Comparison of ENCODE assay signal across 14 cellular contexts in genomic region chr16:13171313-13171712, GRCh38.
DNase-seq lines count a peak whose midpoint lies in the region; ATAC-seq and TF ChIP-seq lines count a peak whose summit lies in the region.
"Had no signal": no experiment of that assay in that cellular context is flagged by ENCODE, and none has a peak within 500 bp of the region (broad histone marks: within the 10 kb centered on the region; RNA-seq: fewer than 3 reads in every experiment).

No MANE protein-coding gene starts in this region.

- H4K8ac ChIP-seq in H9 (replicated peaks; ENCODE audit: insufficient read length, low read depth, low read length): no peak overlapping the region
- no peak overlapping the region for H4K8ac ChIP-seq in neuronal stem cell (ENCODE audit: low read depth, low read length)

- H3K4me1 ChIP-seq in H9 (ENCODE audit: insufficient read depth, low read length) (peaks cover 14% of the 10 kb centered on the region; the same call in 1 of the 2 replicates), neuronal stem cell (ENCODE audit: control insufficient read depth in 2 of 2, insufficient read depth in 1 of 2, low read depth in 1 of 2, low read length in 2 of 2) (peaks cover 0 to 10% of the 10 kb centered on the region in 2 donors)
- H3K4me1 ChIP-seq: BLaER1 treated with 17β-estradiol and CSF1 and Interleukin-3, amounts not matched to agents 10 nM and 100 nM had no signal

- peaks cover 30 to 43% of the 10 kb centered on the region in 2 experiments for H3K4me1 Mint-ChIP-seq in H9
- H3K4me1 Mint-ChIP-seq: CD4-positive, CD25-positive, alpha-beta regulatory T cell had no signal

- no CpG with 5 or more reads among the region's 4 CpGs for WGBS in H9 (ENCODE audit: extremely low coverage, insufficient read length, low lambda C conversion rate)
- WGBS in neuronal stem cell (ENCODE audit: extremely low coverage in 2 of 2, insufficient read length in 2 of 2, insufficient replicate concordance in 1 of 2), 2 donors: no CpG with 5 or more reads among the region's 4 CpGs

- peak; percentile 52 for DNase-seq in H9
- peak in 41 of 61 donors; percentile 4 to 85 (median 35) for DNase-seq in caudate nucleus (lab: John Stamatoyannopoulos, UW)
- DNase-seq in iPS-NIHi11 (ENCODE audit: low spot score): peak; percentile 34
- peak; percentile 12 for DNase-seq in neuronal stem cell (ENCODE audit: low spot score)
- DNase-seq in foreskin fibroblast: no peak
- DNase-seq in NAMALWA (ENCODE audit: low spot score): no peak
- DNase-seq: ACHN; CD4-positive, CD25-positive, alpha-beta regulatory T cell; DMS53; GF-D8 had no signal

- H2AK5ac ChIP-seq in H9 (ENCODE audit: insufficient read length, low read length): no peak overlapping the region
- H2AK5ac ChIP-seq in neuronal stem cell (ENCODE audit: low read depth, low read length): no peak overlapping the region

- H3K14ac ChIP-seq in H9 (ENCODE audit: insufficient read depth, low read length) (no peak overlapping the region), neuronal stem cell (ENCODE audit: low read length) (no peak overlapping the region)

- H4K20me1 ChIP-seq in H9 (ENCODE audit: control insufficient read depth, insufficient read depth, insufficient read length): no peaks in the 10 kb centered on the region
- H4K20me1 ChIP-seq: BLaER1 treated with 17β-estradiol and CSF1 and Interleukin-3, amounts not matched to agents 10 nM and 100 nM had no signal

- no peaks in the 10 kb centered on the region for H3K27me3 Mint-ChIP-seq in H9 (ENCODE audit: low read depth)
- H3K27me3 Mint-ChIP-seq: CD4-positive, CD25-positive, alpha-beta regulatory T cell had no signal

- H2BK20ac ChIP-seq in H9 (ENCODE audit: low read depth, low read length, poor library complexity, severe bottlenecking): no peak overlapping the region

- H3K9me3 ChIP-seq in H9 (ENCODE audit: control insufficient read depth, low read depth, low read length) (no peaks in the 10 kb centered on the region), neuronal stem cell (replicated peaks in 1 of 2; ENCODE audit: control insufficient read depth in 2 of 2, insufficient read depth in 1 of 2, low read depth in 1 of 2, low read length in 2 of 2) (no peaks in the 10 kb centered on the region)

- H3T11ph ChIP-seq in H9 (ENCODE audit: low read length): no peak overlapping the region

- H3K4ac ChIP-seq in H9 (ENCODE audit: low read depth, low read length) (no peak overlapping the region), neuronal stem cell (ENCODE audit: low read length) (no peak overlapping the region)

- peak overlapping the region; percentile 50 to 75 (median 73); a peak in 4 of 7 replicates for H3K27ac Mint-ChIP-seq in H9
- H3K27ac Mint-ChIP-seq: CD4-positive, CD25-positive, alpha-beta regulatory T cell had no signal

- no peak overlapping the region for H3K27ac ChIP-seq in H9 (ENCODE audit: insufficient read length, low read depth, low read length)
- H3K27ac ChIP-seq in caudate nucleus (ENCODE audit: low read depth, low read length): no peak overlapping the region
- no peak overlapping the region for H3K27ac ChIP-seq in neuronal stem cell (replicated peaks; ENCODE audit: low read length)
- H3K27ac ChIP-seq: BLaER1 treated with 17β-estradiol and CSF1 and Interleukin-3, amounts not matched to agents 10 nM and 100 nM had no signal

- H2AFZ ChIP-seq in H9 (ENCODE audit: low read length) (no peak overlapping the region), neuronal stem cell (ENCODE audit: low read length) (no peak overlapping the region)

- H3K79me1 ChIP-seq in H9 (ENCODE audit: insufficient read depth, low read depth, low read length, poor library complexity, severe bottlenecking): no peaks in the 10 kb centered on the region
- H3K79me1 ChIP-seq in neuronal stem cell (ENCODE audit: low read depth, low read length): no peaks in the 10 kb centered on the region

- H2BK12ac ChIP-seq in H9 (ENCODE audit: insufficient read length, low read depth, low read length) (no peak overlapping the region), neuronal stem cell (ENCODE audit: low read length) (no peak overlapping the region)

- H3K4me3 ChIP-seq in neuronal stem cell (ENCODE audit: low read length in 2 of 2) (no peak overlapping the region), foreskin fibroblast (ENCODE audit: low read depth in 1 of 2, low read length in 2 of 2) (no peak overlapping the region)
- H3K4me3 ChIP-seq: BLaER1 treated with 17β-estradiol and CSF1 and Interleukin-3, amounts not matched to agents 10 nM and 100 nM had no signal

- H3K36me3 ChIP-seq in neuronal stem cell (replicated peaks in 1 of 2; ENCODE audit: control insufficient read depth in 2 of 2, insufficient read depth in 2 of 2, low read length in 2 of 2): no peaks in the 10 kb centered on the region
- H3K36me3 ChIP-seq: BLaER1 treated with 17β-estradiol and CSF1 and Interleukin-3, amounts not matched to agents 10 nM and 100 nM had no signal

- H3K27me3 ChIP-seq in H9 (ENCODE audit: insufficient read depth, low read length): no peaks in the 10 kb centered on the region
- H3K27me3 ChIP-seq in neuronal stem cell (ENCODE audit: control insufficient read depth in 3 of 3, insufficient read depth in 3 of 3, low read depth in 1 of 3, low read length in 3 of 3): no peaks in the 10 kb centered on the region
- H3K27me3 ChIP-seq: BLaER1 treated with 17β-estradiol and CSF1 and Interleukin-3, amounts not matched to agents 10 nM and 100 nM had no signal

- no peaks in the 10 kb centered on the region for H3K23me2 ChIP-seq in H9 (ENCODE audit: insufficient read length, low read depth, low read length, poor library complexity, severe bottlenecking)

- no peak overlapping the region for H2BK15ac ChIP-seq in H9 (ENCODE audit: low read depth, low read length)
- H2BK15ac ChIP-seq in neuronal stem cell (ENCODE audit: low read length): no peak overlapping the region

- no peaks in the 10 kb centered on the region; the same call in 1 of the 2 replicates for H3K79me2 ChIP-seq in H9 (ENCODE audit: insufficient read depth, low read length)

- TF ChIP-seq CTCF in H9 (conservative IDR thresholded peaks at IDR 0.05) (no peak), foreskin fibroblast (IDR thresholded peaks at IDR 0.05; ENCODE audit: low read depth, low read length) (no peak)

- H3K4me2 ChIP-seq in H9 (ENCODE audit: insufficient read depth, insufficient read length, low read length): peak overlapping the region; percentile 6
- peak overlapping the region; percentile 22 for H3K4me2 ChIP-seq in neuronal stem cell (ENCODE audit: insufficient read depth, low read length, poor library complexity, severe bottlenecking)
- H3K4me2 ChIP-seq: BLaER1 treated with 17β-estradiol and CSF1 and Interleukin-3, amounts not matched to agents 10 nM and 100 nM had no signal

- H4K5ac ChIP-seq in H9 (ENCODE audit: insufficient read length, low read depth, low read length): no peak overlapping the region

- H2BK120ac ChIP-seq in H9 (ENCODE audit: low read depth, low read length, poor library complexity, severe bottlenecking) (no peak overlapping the region), neuronal stem cell (ENCODE audit: low read depth, low read length) (no peak overlapping the region)

- no peak overlapping the region for H3K56ac ChIP-seq in H9 (ENCODE audit: insufficient read length, low read depth, low read length)

- no peaks in the 10 kb centered on the region; a peak in 1 of 7 replicates for H3K36me3 Mint-ChIP-seq in H9 (ENCODE audit: insufficient read depth in 1 of 3, low read depth in 3 of 3)
- H3K36me3 Mint-ChIP-seq: CD4-positive, CD25-positive, alpha-beta regulatory T cell had no signal

- H3K9ac ChIP-seq in H9 (ENCODE audit: extremely low read depth, insufficient read length, low read length) (no peak overlapping the region), neuronal stem cell (ENCODE audit: low read depth, low read length, poor library complexity) (no peak overlapping the region)
- H3K9ac ChIP-seq: BLaER1 treated with 17β-estradiol and CSF1 and Interleukin-3, amounts not matched to agents 10 nM and 100 nM had no signal

- H4K91ac ChIP-seq in H9 (ENCODE audit: insufficient read length, low read depth, low read length) (no peak overlapping the region), neuronal stem cell (ENCODE audit: low read depth, low read length, poor library complexity) (no peak overlapping the region)

- peak overlapping the region in 1 of 2 experiments; percentile 20; a peak in 2 of 5 replicates for H3K4me3 Mint-ChIP-seq in H9
- H3K4me3 Mint-ChIP-seq: CD4-positive, CD25-positive, alpha-beta regulatory T cell had no signal

- no peaks in the 10 kb centered on the region for H3K9me3 Mint-ChIP-seq in H9

- no peak for ATAC-seq in HG02798 (IDR thresholded peaks at IDR 0.05; ENCODE audit: poor library complexity, unreplicated experiment)
- no peak for ATAC-seq in GM19397 (IDR thresholded peaks at IDR 0.05; ENCODE audit: unreplicated experiment)
- ATAC-seq: HepG2 had no signal

- no peak overlapping the region for H2BK5ac ChIP-seq in H9 (ENCODE audit: insufficient read length, low read length)
- H2BK5ac ChIP-seq in neuronal stem cell (ENCODE audit: low read length): no peak overlapping the region

- H3K23ac ChIP-seq in H9 (ENCODE audit: insufficient read length, low read depth, low read length) (no peak overlapping the region), neuronal stem cell (ENCODE audit: low read depth, low read length, poor library complexity) (no peak overlapping the region)

- H3K18ac ChIP-seq in H9 (ENCODE audit: insufficient read length, low read depth, low read length) (no peak overlapping the region), neuronal stem cell (ENCODE audit: low read length) (no peak overlapping the region)

Comparison
In these comparisons a context has a peak if more than half of its experiments do, and no peak if none do; other contexts are left out.
1. DNase-seq: peak in H9 (single experiment), caudate nucleus (41 of 61), iPS-NIHi11 (single experiment) and neuronal stem cell (single experiment); none in foreskin fibroblast (0 of 2) and NAMALWA (single experiment).